In the genomic region with DNA sequence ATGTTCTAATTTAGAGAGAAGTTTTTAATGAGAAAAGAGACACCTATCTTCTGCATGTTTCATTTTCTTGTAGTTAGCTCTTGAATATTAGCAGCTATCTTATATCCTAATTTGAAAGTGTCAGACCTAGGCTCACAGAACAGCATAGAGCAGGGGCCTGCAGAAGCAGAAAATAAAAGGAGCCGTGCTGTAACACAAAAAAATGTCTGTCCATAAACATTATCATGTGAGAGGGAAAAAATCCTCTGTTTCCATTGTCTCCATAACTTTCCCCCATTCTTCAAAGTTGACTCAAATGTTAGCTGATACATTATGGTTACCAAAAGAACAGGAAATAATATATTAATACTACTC, we compare ENCODE assay signal across 17 cellular contexts.
DNase-seq lines count a peak whose midpoint lies in the region; ATAC-seq and TF ChIP-seq lines count a peak whose summit lies in the region.
"Had no signal": no experiment of that assay in that cellular context is flagged by ENCODE, and none has a peak within 500 bp of the region (broad histone marks: within the 10 kb centered on the region; RNA-seq: fewer than 3 reads in every experiment).

No MANE protein-coding gene starts in this region.

- no peak for TF ChIP-seq CTCF in nephron progenitor cell (IDR thresholded peaks at IDR 0.05)

- peak overlapping the region; percentile 82; the same call in 1 of the 2 replicates for H3K27ac ChIP-seq in HUES6 (ENCODE audit: low read depth, low read length)
- H3K27ac ChIP-seq: GM23248, testis, VCaP had no signal

- peaks cover 3% of the 10 kb centered on the region; the same call in 1 of the 2 replicates for H3K36me3 ChIP-seq in HUES6 (ENCODE audit: control insufficient read depth, insufficient read depth, low read length)

- H3K4me3 Mint-ChIP-seq in nephron progenitor cell = peak overlapping the region; percentile 72
- H3K4me3 Mint-ChIP-seq: activated CD8-positive, alpha-beta T cell treated with anti-CD3 and anti-CD28 coated beads for 36 hours; activated T-cell treated with anti-CD3 and anti-CD28 coated beads, Interleukin-2, amount 50 U/mL, for 24 hours; natural killer cell; T-helper 1 cell treated with Interleukin-12 subunit alpha and Interleukin-12 subunit beta and Interleukin-4 antibody, amounts not matched to agents 30 μg/mL and 1 μg/mL, for 36 hours had no signal

- H3K27me3 ChIP-seq in HUES6 (ENCODE audit: control insufficient read depth, insufficient read depth, low read length) = no peaks in the 10 kb centered on the region
- H3K27me3 ChIP-seq: testis had no signal

- H3K4me1 ChIP-seq in HUES6 (ENCODE audit: control insufficient read depth, insufficient read depth, low read length) = 0 out of 2 replicates have a peak, but pooled peaks cover 4% of the 10 kb centered on the region
- H3K4me1 ChIP-seq: testis had no signal

- peaks cover 2% of the 10 kb centered on the region for H3K27me3 Mint-ChIP-seq in nephron progenitor cell (ENCODE audit: low read depth, poor library complexity)
- H3K27me3 Mint-ChIP-seq: activated CD8-positive, alpha-beta T cell treated with anti-CD3 and anti-CD28 coated beads for 36 hours; activated T-cell treated with anti-CD3 and anti-CD28 coated beads, Interleukin-2, amount 50 U/mL, for 24 hours had no signal

- H3K36me3 Mint-ChIP-seq in nephron progenitor cell (ENCODE audit: low read depth) = peaks cover 6% of the 10 kb centered on the region
- H3K36me3 Mint-ChIP-seq: natural killer cell had no signal

- peak overlapping the region; percentile 64 for H3K4me3 ChIP-seq in HUES6 (ENCODE audit: low read depth, low read length)
- H3K4me3 ChIP-seq: GM23248, testis had no signal

- ATAC-seq in HG02852 (IDR thresholded peaks at IDR 0.05; ENCODE audit: unreplicated experiment) = no peak
- no peak for ATAC-seq in GM18870 (IDR thresholded peaks at IDR 0.05; ENCODE audit: unreplicated experiment)
- ATAC-seq: activated CD8-positive, alpha-beta T cell treated with anti-CD3 and anti-CD28 coated beads for 36 hours; natural killer cell had no signal

- peaks cover 21% of the 10 kb centered on the region for H3K9me3 Mint-ChIP-seq in nephron progenitor cell

- H3K9ac ChIP-seq in HUES6 (ENCODE audit: low read length) = peak overlapping the region; percentile 90
- H3K9ac ChIP-seq: GM23248 had no signal

- peaks cover 15% of the 10 kb centered on the region for H3K4me1 Mint-ChIP-seq in nephron progenitor cell
- H3K4me1 Mint-ChIP-seq: natural killer cell had no signal

- no peak overlapping the region for H3K27ac Mint-ChIP-seq in nephron progenitor cell
- H3K27ac Mint-ChIP-seq: activated CD8-positive, alpha-beta T cell treated with anti-CD3 and anti-CD28 coated beads for 36 hours; activated T-cell treated with anti-CD3 and anti-CD28 coated beads, Interleukin-2, amount 50 U/mL, for 24 hours; natural killer cell; T-helper 1 cell treated with Interleukin-12 subunit alpha and Interleukin-12 subunit beta and Interleukin-4 antibody, amounts not matched to agents 30 μg/mL and 1 μg/mL, for 36 hours had no signal

- peak; percentile 1 for DNase-seq in EH (ENCODE audit: low read depth)
- peak; percentile 10 for DNase-seq in RPMI8226
- no peak for DNase-seq in nephron progenitor cell
- DNase-seq in NCI-H345 (lab: John Stamatoyannopoulos, UW) = no peak
- DNase-seq in activated CD4-positive, alpha-beta T cell treated with anti-CD3 and anti-CD28 coated beads for 1 hour = no peak
- DNase-seq: activated CD8-positive, alpha-beta T cell treated with anti-CD3 and anti-CD28 coated beads for 36 hours; activated naive CD4-positive, alpha-beta T cell treated with anti-CD3 and anti-CD28 coated beads, Interleukin-2, amount 50 U/mL, for 16 hours; activated T-cell treated with anti-CD3 and anti-CD28 coated beads, Interleukin-2, amount 50 U/mL, for 24 hours; GM23248; MV-4-11; natural killer cell; testis had no signal

- no peaks in the 10 kb centered on the region; the same call in 1 of the 2 replicates for H3K9me3 ChIP-seq in HUES6 (ENCODE audit: control insufficient read depth, insufficient read depth, low read depth, low read length)
- H3K9me3 ChIP-seq: testis had no signal

Comparison
In these comparisons a context has a peak if more than half of its experiments do, and no peak if none do; other contexts are left out.
1. DNase-seq: peak in EH (single experiment) and RPMI8226 (single experiment); none in nephron progenitor cell (single experiment), NCI-H345 (single experiment) and activated CD4-positive, alpha-beta T cell treated with anti-CD3 and anti-CD28 coated beads for 1 hour (single experiment).